In genomic region chr17:62161405-62162148, GRCh38 we compare ENCODE assay signal across 20 cellular contexts.
DNase-seq lines count a peak whose midpoint lies in the region; ATAC-seq and TF ChIP-seq lines count a peak whose summit lies in the region.
"Had no signal": no experiment of that assay in that cellular context is flagged by ENCODE, and none has a peak within 500 bp of the region (broad histone marks: within the 10 kb centered on the region; RNA-seq: fewer than 3 reads in every experiment).

No MANE protein-coding gene starts in this region.

- H3K27ac Mint-ChIP-seq in glutamatergic neuron (ENCODE audit: unreplicated experiment), result peak overlapping the region; percentile 89
- H3K27ac Mint-ChIP-seq: B cell; CD14-positive monocyte; CD4-positive, alpha-beta T cell; CD8-positive, alpha-beta memory T cell had no signal

- no peaks in the 10 kb centered on the region for H3K36me3 ChIP-seq in SK-N-SH (replicated peaks in 1 of 2; ENCODE audit: control insufficient read depth in 1 of 2, insufficient read depth in 2 of 2, low read length in 1 of 2)
- no peaks in the 10 kb centered on the region for H3K36me3 ChIP-seq in HCT116 (ENCODE audit: control insufficient read depth in 1 of 2, insufficient read depth in 2 of 2, low read length in 2 of 2)
- H3K36me3 ChIP-seq: BLaER1 treated with 17β-estradiol and CSF1 and Interleukin-3, amounts not matched to agents 10 nM and 100 nM had no signal

- H3K9me3 Mint-ChIP-seq in glutamatergic neuron (ENCODE audit: unreplicated experiment), result peaks cover 1% of the 10 kb centered on the region
- H3K9me3 Mint-ChIP-seq: CD4-positive, alpha-beta T cell; CD8-positive, alpha-beta memory T cell had no signal

- no peaks in the 10 kb centered on the region for H3K36me3 Mint-ChIP-seq in glutamatergic neuron (ENCODE audit: unreplicated experiment)
- H3K36me3 Mint-ChIP-seq: CD14-positive monocyte had no signal

- no peak for TF ChIP-seq RAD21 in SK-N-SH (IDR thresholded peaks at IDR 0.05; ENCODE audit: low read length)
- TF ChIP-seq RAD21 in HCT116 (IDR thresholded peaks at IDR 0.05; ENCODE audit: low read depth), result no peak

- intact Hi-C loops in HCT116 (cut with micrococcal nuclease), result no loop called here

- POLR2A ChIA-PET in SK-N-SH (lab: Yijun Ruan, JAX), result no interaction called here
- POLR2A ChIA-PET in HCT116 (lab: Charles Lee), result no interaction called here

- no peaks in the 10 kb centered on the region for H3K27me3 Mint-ChIP-seq in glutamatergic neuron (ENCODE audit: unreplicated experiment)

- no peak for ATAC-seq in SK-N-SH treated with all-trans-retinoic acid at 6 μM for 48 hours
- no peak for ATAC-seq in HCT116
- no peak for ATAC-seq in GM21381 (IDR thresholded peaks at IDR 0.05; ENCODE audit: unreplicated experiment)

- H3K27ac ChIP-seq in SK-N-SH (ENCODE audit: low read depth in 2 of 2, low read length in 1 of 2) (no peak overlapping the region), HCT116 (ENCODE audit: low read depth, low read length) (no peak overlapping the region)
- H3K27ac ChIP-seq: 22Rv1; BLaER1 treated with 17β-estradiol and CSF1 and Interleukin-3, amounts not matched to agents 10 nM and 100 nM; GM23248 had no signal

- no peak overlapping the region for H3K4me3 Mint-ChIP-seq in glutamatergic neuron (ENCODE audit: unreplicated experiment)
- H3K4me3 Mint-ChIP-seq: B cell; CD14-positive monocyte; CD4-positive, alpha-beta T cell; CD8-positive, alpha-beta memory T cell had no signal

- no peak overlapping the region for H3K4me2 ChIP-seq in SK-N-SH
- no peak overlapping the region for H3K4me2 ChIP-seq in HCT116 (ENCODE audit: low read length)
- H3K4me2 ChIP-seq: BLaER1 treated with 17β-estradiol and CSF1 and Interleukin-3, amounts not matched to agents 10 nM and 100 nM had no signal

- H3K27me3 ChIP-seq in SK-N-SH (ENCODE audit: insufficient read depth) (no peaks in the 10 kb centered on the region), HCT116 (ENCODE audit: insufficient read depth, low read length) (no peaks in the 10 kb centered on the region)
- H3K27me3 ChIP-seq: BLaER1 treated with 17β-estradiol and CSF1 and Interleukin-3, amounts not matched to agents 10 nM and 100 nM had no signal

- 0 out of 4 replicates have a peak, but pooled peaks of 1 of the 2 experiments have one; percentile 26 for TF ChIP-seq EP300 in SK-N-SH (IDR thresholded peaks at IDR 0.05; ENCODE audit: borderline replicate concordance in 1 of 2, low read depth in 1 of 2, low read length in 1 of 2)

- 59% methylated on average over 6 of the region's 6 CpGs for WGBS in SK-N-SH (ENCODE audit: low lambda C conversion rate)

- no peaks in the 10 kb centered on the region for H3F3A ChIP-seq in SK-N-SH (replicated peaks; ENCODE audit: insufficient read depth)

- no peak overlapping the region for H3K9ac ChIP-seq in SK-N-SH
- no peak overlapping the region for H3K9ac ChIP-seq in HCT116 (ENCODE audit: low read length)
- H3K9ac ChIP-seq: BLaER1 treated with 17β-estradiol and CSF1 and Interleukin-3, amounts not matched to agents 10 nM and 100 nM; GM23248 had no signal

- H2AFZ ChIP-seq in SK-N-SH (ENCODE audit: low read depth) (no peak overlapping the region), HCT116 (ENCODE audit: low read depth, low read length, poor library complexity, severe bottlenecking) (peak overlapping the region; percentile 37)
- H2AFZ ChIP-seq: GM23248 had no signal

- H3K4me3 ChIP-seq in SK-N-SH (ENCODE audit: low read depth in 2 of 2, low read length in 1 of 2), result no peak overlapping the region
- no peak overlapping the region for H3K4me3 ChIP-seq in HCT116 (replicated peaks in 1 of 2; ENCODE audit: low read depth in 1 of 2, low read length in 2 of 2)
- H3K4me3 ChIP-seq: BLaER1 treated with 17β-estradiol and CSF1 and Interleukin-3, amounts not matched to agents 10 nM and 100 nM; GM23248 had no signal

- TF ChIP-seq CTCF in SK-N-SH (IDR thresholded peaks at IDR 0.05), result no peak
- TF ChIP-seq CTCF in HCT116 (IDR thresholded peaks at IDR 0.05 in 2 of 3, conservative IDR thresholded peaks at IDR 0.05 in 1 of 3; ENCODE audit: borderline replicate concordance in 1 of 3, insufficient read depth in 1 of 3, low read depth in 2 of 3, low read length in 2 of 3), result no peak
- TF ChIP-seq CTCF in glutamatergic neuron (IDR thresholded peaks at IDR 0.05; ENCODE audit: partially characterized antibody, unreplicated experiment), result no peak

- H3K4me1 ChIP-seq in SK-N-SH (ENCODE audit: control insufficient read depth in 1 of 2, insufficient read depth in 2 of 2, low read depth in 1 of 2, low read length in 1 of 2), result peaks cover 0 to 13% of the 10 kb centered on the region in 2 experiments; a peak in 2 of 4 replicates
- H3K4me1 ChIP-seq in HCT116 (ENCODE audit: control insufficient read depth in 1 of 2, insufficient read depth in 2 of 2, low read length in 2 of 2), result peaks cover 45 to 65% of the 10 kb centered on the region in 2 experiments
- H3K4me1 ChIP-seq: BLaER1 treated with 17β-estradiol and CSF1 and Interleukin-3, amounts not matched to agents 10 nM and 100 nM had no signal

- no peak for TF ChIP-seq POLR2A in HCT116 (IDR thresholded peaks at IDR 0.05; ENCODE audit: borderline replicate concordance, extremely low read depth, insufficient read depth, insufficient read length)

- CTCF ChIA-PET in SK-N-SH (lab: Yijun Ruan, JAX) (interaction anchor here (1.2 to 1.6 kb wide), 3 partner anchors 9 to 52 kb away, joined by 3 read pairs; no protein-coding TSS in a partner anchor), HCT116 (lab: Charles Lee) (interaction anchor here (1.3 kb wide), 1 partner anchor 52 kb away, joined by 4 read pairs; no protein-coding TSS in a partner anchor)

- H3K9me3 ChIP-seq in SK-N-SH (no peaks in the 10 kb centered on the region), HCT116 (ENCODE audit: control insufficient read depth in 1 of 2, insufficient read depth in 1 of 2, low read depth in 1 of 2, low read length in 2 of 2) (no peaks in the 10 kb centered on the region)
- H3K9me3 ChIP-seq: BLaER1 treated with 17β-estradiol and CSF1 and Interleukin-3, amounts not matched to agents 10 nM and 100 nM had no signal

- H3K79me2 ChIP-seq in SK-N-SH (ENCODE audit: insufficient read depth) (no peaks in the 10 kb centered on the region), HCT116 (ENCODE audit: insufficient read depth, low read length) (no peaks in the 10 kb centered on the region)

- H4K20me1 ChIP-seq in SK-N-SH (ENCODE audit: insufficient read depth), result no peaks in the 10 kb centered on the region
- H4K20me1 ChIP-seq in HCT116 (ENCODE audit: insufficient read depth), result no peaks in the 10 kb centered on the region
- H4K20me1 ChIP-seq: BLaER1 treated with 17β-estradiol and CSF1 and Interleukin-3, amounts not matched to agents 10 nM and 100 nM had no signal

- peaks cover 12% of the 10 kb centered on the region for H3K4me1 Mint-ChIP-seq in glutamatergic neuron (ENCODE audit: low read depth, unreplicated experiment)
- H3K4me1 Mint-ChIP-seq: B cell had no signal

- H3K9me2 ChIP-seq in SK-N-SH, result no peaks in the 10 kb centered on the region
- H3K9me2 ChIP-seq in HCT116 (ENCODE audit: insufficient read depth), result no peaks in the 10 kb centered on the region

- RAD21 ChIA-PET in HCT116 (lab: Charles Lee; ENCODE audit: low non-redundant PET in 1 of 2, low total read pairs in 2 of 2, uncharacterized antibody in 2 of 2, unreplicated experiment in 2 of 2), result no interaction called here

- no TSS peak for BruUV-seq in HCT116 (replicated peaks; lab: Mats Ljungman, UMichigan)

- DNase-seq in SK-N-SH (peak; percentile 47), HCT116 (ENCODE audit: low read depth, low spot score) (no peak), glutamatergic neuron (no peak), NCI-H2029 (lab: John Stamatoyannopoulos, UW) (no peak), GM19238 (ENCODE audit: insufficient read length, low spot score) (no peak)
- DNase-seq: Calu3; CD4-positive, alpha-beta T cell; CD8-positive, alpha-beta memory T cell; DMS53; DMS79 treated with DMSO at 0.1 percent for 48 hours; GF-D8; GM23248; H7; HCEC 1CT had no signal

TF ChIP-seq in SK-N-SH, 30 proteins besides CTCF, POLR2A, EP300 and RAD21 (continues in another document):
- TF ChIP-seq POLR2AphosphoS5 (IDR thresholded peaks at IDR 0.05; ENCODE audit: low read depth, low read length) (no peak), MXI1 (IDR thresholded peaks at IDR 0.05; ENCODE audit: low read depth, low read length) (peak; percentile 69; the same call in 1 of the 2 replicates), YY1 (IDR thresholded peaks at IDR 0.05; ENCODE audit: low read depth) (no peak), RCOR1 (IDR thresholded peaks at IDR 0.05; ENCODE audit: low read length) (no peak), GABPA (IDR thresholded peaks at IDR 0.05; ENCODE audit: low read depth) (no peak), TAF1 (IDR thresholded peaks at IDR 0.05; ENCODE audit: borderline replicate concordance, low read depth, low read length) (no peak), SMC3 (IDR thresholded peaks at IDR 0.05; ENCODE audit: low read depth, low read length) (no peak)

TF ChIP-seq in SK-N-SH treated with all-trans-retinoic acid at 6 μM for 48 hours, 23 proteins besides CTCF, POLR2A, EP300 and RAD21 (continues in another document):
- TF ChIP-seq, protein P1, sequence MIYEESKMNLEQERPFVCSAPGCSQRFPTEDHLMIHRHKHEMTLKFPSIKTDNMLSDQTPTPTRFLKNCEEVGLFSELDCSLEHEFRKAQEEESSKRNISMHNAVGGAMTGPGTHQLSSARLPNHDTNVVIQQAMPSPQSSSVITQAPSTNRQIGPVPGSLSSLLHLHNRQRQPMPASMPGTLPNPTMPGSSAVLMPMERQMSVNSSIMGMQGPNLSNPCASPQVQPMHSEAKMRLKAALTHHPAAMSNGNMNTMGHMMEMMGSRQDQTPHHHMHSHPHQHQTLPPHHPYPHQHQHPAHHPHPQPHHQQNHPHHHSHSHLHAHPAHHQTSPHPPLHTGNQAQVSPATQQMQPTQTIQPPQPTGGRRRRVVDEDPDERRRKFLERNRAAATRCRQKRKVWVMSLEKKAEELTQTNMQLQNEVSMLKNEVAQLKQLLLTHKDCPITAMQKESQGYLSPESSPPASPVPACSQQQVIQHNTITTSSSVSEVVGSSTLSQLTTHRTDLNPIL (CRISPR knock-in tag; IDR thresholded peaks at IDR 0.05; ENCODE audit: low read depth), result no peak

TF ChIP-seq in HCT116, 20 proteins besides CTCF, POLR2A, EP300 and RAD21 (continues in another document):
- TF ChIP-seq POLR2AphosphoS5 (IDR thresholded peaks at IDR 0.05; ENCODE audit: low read depth, low read length) (no peak), JUND (IDR thresholded peaks at IDR 0.05) (no peak)
- TF ChIP-seq, protein P2, sequence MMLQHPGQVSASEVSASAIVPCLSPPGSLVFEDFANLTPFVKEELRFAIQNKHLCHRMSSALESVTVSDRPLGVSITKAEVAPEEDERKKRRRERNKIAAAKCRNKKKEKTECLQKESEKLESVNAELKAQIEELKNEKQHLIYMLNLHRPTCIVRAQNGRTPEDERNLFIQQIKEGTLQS (IDR thresholded peaks at IDR 0.05), result no peak
